14 cellular contexts compared by ENCODE assay signal in genomic region chr6:148530976-148531375, GRCh38.
DNase-seq lines count a peak whose midpoint lies in the region; ATAC-seq and TF ChIP-seq lines count a peak whose summit lies in the region.
"Had no signal": no experiment of that assay in that cellular context is flagged by ENCODE, and none has a peak within 500 bp of the region (broad histone marks: within the 10 kb centered on the region; RNA-seq: fewer than 3 reads in every experiment).

No MANE protein-coding gene starts in this region.

- peaks cover 5% of the 10 kb centered on the region; the same call in 1 of the 2 replicates for H3K4me1 ChIP-seq in DOHH2 (ENCODE audit: control insufficient read depth, low read length)
- peaks cover 0 to 37% of the 10 kb centered on the region in 2 experiments for H3K4me1 ChIP-seq in SK-N-SH (ENCODE audit: control insufficient read depth in 1 of 2, insufficient read depth in 2 of 2, low read depth in 1 of 2, low read length in 1 of 2)
- H3K4me1 ChIP-seq in esophagus muscularis mucosa, result peaks cover 13 to 30% (median 23%) of the 10 kb centered on the region in 4 donors
- H3K4me1 ChIP-seq in gastrocnemius medialis, result peaks cover 7 to 13% of the 10 kb centered on the region in 2 donors
- H3K4me1 ChIP-seq: BE2C had no signal

- H3K27ac ChIP-seq in DOHH2 (ENCODE audit: low read depth, low read length), result no peak overlapping the region
- H3K27ac ChIP-seq in SK-N-SH (ENCODE audit: low read depth in 2 of 2, low read length in 1 of 2), result peak overlapping the region; percentile 85 to 100; a peak in 3 of 4 replicates
- peak overlapping the region; percentile 58 to 76 (median 63) for H3K27ac ChIP-seq in esophagus muscularis mucosa (replicated peaks in 1 of 4)
- peak overlapping the region; percentile 2 to 31 (median 26) for H3K27ac ChIP-seq in gastrocnemius medialis
- H3K27ac ChIP-seq: WERI-Rb-1 had no signal

- POLR2A ChIA-PET in SK-N-SH (lab: Yijun Ruan, JAX), result no interaction called here

- TF ChIP-seq CTCF in DOHH2 (IDR thresholded peaks at IDR 0.05; ENCODE audit: low read depth, low read length, poor library complexity, severe bottlenecking) (no peak), SK-N-SH (IDR thresholded peaks at IDR 0.05) (no peak), esophagus muscularis mucosa (IDR thresholded peaks at IDR 0.05) (no peak), gastrocnemius medialis (IDR thresholded peaks at IDR 0.05 in 4 of 5, conservative IDR thresholded peaks at IDR 0.05 in 1 of 5) (no peak)

- no peak for TF ChIP-seq RAD21 in SK-N-SH (IDR thresholded peaks at IDR 0.05; ENCODE audit: low read length)

- 0 out of 2 replicates have a peak, but pooled peaks cover 4% of the 10 kb centered on the region for H3K27me3 ChIP-seq in DOHH2 (ENCODE audit: control insufficient read depth, low read length)
- H3K27me3 ChIP-seq in SK-N-SH (ENCODE audit: insufficient read depth), result no peaks in the 10 kb centered on the region
- no peaks in the 10 kb centered on the region for H3K27me3 ChIP-seq in esophagus muscularis mucosa
- no peaks in the 10 kb centered on the region for H3K27me3 ChIP-seq in gastrocnemius medialis
- H3K27me3 ChIP-seq: BE2C had no signal

- H3F3A ChIP-seq in DOHH2 (ENCODE audit: control insufficient read depth, insufficient read depth), result no peaks in the 10 kb centered on the region
- H3F3A ChIP-seq in SK-N-SH (replicated peaks; ENCODE audit: insufficient read depth), result peaks cover 42% of the 10 kb centered on the region

- H3K9ac ChIP-seq in SK-N-SH, result peak overlapping the region; percentile 79

- H3K9me3 ChIP-seq in DOHH2 (ENCODE audit: control insufficient read depth, insufficient read depth, low read length) (no peaks in the 10 kb centered on the region), SK-N-SH (no peaks in the 10 kb centered on the region), esophagus muscularis mucosa (no peaks in the 10 kb centered on the region), gastrocnemius medialis (no peaks in the 10 kb centered on the region)
- H3K9me3 ChIP-seq: BE2C had no signal

- CTCF ChIA-PET in SK-N-SH (lab: Yijun Ruan, JAX), result no interaction called here

- no peak overlapping the region; the same call in 1 of the 2 replicates for H2AFZ ChIP-seq in SK-N-SH (ENCODE audit: low read depth)

- H3K79me2 ChIP-seq in DOHH2 (ENCODE audit: control insufficient read depth, low read length), result no peaks in the 10 kb centered on the region
- peaks cover 40% of the 10 kb centered on the region for H3K79me2 ChIP-seq in SK-N-SH (ENCODE audit: insufficient read depth)

- peak overlapping the region; percentile 29; the same call in 1 of the 2 replicates for H3K4me2 ChIP-seq in DOHH2 (ENCODE audit: low read length)
- peak overlapping the region; percentile 43 for H3K4me2 ChIP-seq in SK-N-SH

- no peak for DNase-seq in SK-N-SH
- no peak for DNase-seq in esophagus muscularis mucosa (ENCODE audit: extremely low spot score)
- no peak for DNase-seq in gastrocnemius medialis
- DNase-seq in NOMO-1 treated with dmso at 0.1 percent for 144 hours (lab: John Stamatoyannopoulos, UW; ENCODE audit: unreplicated experiment), result no peak
- DNase-seq in occipital lobe (lab: John Stamatoyannopoulos, UW), result no peak
- no peak for DNase-seq in inferior parietal cortex (ENCODE audit: extremely low spot score)
- DNase-seq: BE2C, NCI-H2227 treated with DMSO at 0.1 percent for 48 hours, retina, SHP77, WERI-Rb-1 had no signal

- H3K4me3 ChIP-seq in DOHH2 (ENCODE audit: low read length) (no peak overlapping the region), SK-N-SH (ENCODE audit: low read depth in 2 of 2, low read length in 1 of 2) (peak overlapping the region; percentile 10 to 38; a peak in 2 of 4 replicates), esophagus muscularis mucosa (peak overlapping the region in 2 of 4 donors; percentile 21 to 28), gastrocnemius medialis (peak overlapping the region in 1 of 4 donors; percentile 15)
- H3K4me3 ChIP-seq: lung had no signal

- H3K9me2 ChIP-seq in DOHH2 (replicated peaks; ENCODE audit: control insufficient read depth, low read length), result no peaks in the 10 kb centered on the region
- no peaks in the 10 kb centered on the region for H3K9me2 ChIP-seq in SK-N-SH

- no peak for TF ChIP-seq EP300 in SK-N-SH (IDR thresholded peaks at IDR 0.05; ENCODE audit: borderline replicate concordance in 1 of 2, low read depth in 1 of 2, low read length in 1 of 2)
- TF ChIP-seq EP300 in esophagus muscularis mucosa (IDR thresholded peaks at IDR 0.05), result no peak

- H4K20me1 ChIP-seq in DOHH2 (ENCODE audit: control insufficient read depth, insufficient read depth, low read depth, low read length), result no peaks in the 10 kb centered on the region
- no peaks in the 10 kb centered on the region for H4K20me1 ChIP-seq in SK-N-SH (ENCODE audit: insufficient read depth)

- no peaks in the 10 kb centered on the region for H3K36me3 ChIP-seq in DOHH2 (ENCODE audit: control insufficient read depth, low read length)
- peaks cover 41 to 54% of the 10 kb centered on the region in 2 experiments for H3K36me3 ChIP-seq in SK-N-SH (replicated peaks in 1 of 2; ENCODE audit: control insufficient read depth in 1 of 2, insufficient read depth in 2 of 2, low read length in 1 of 2)
- H3K36me3 ChIP-seq in esophagus muscularis mucosa, result peaks cover 42 to 98% (median 62%) of the 10 kb centered on the region in 4 donors
- peaks cover 0 to 49% of the 10 kb centered on the region in 2 donors for H3K36me3 ChIP-seq in gastrocnemius medialis
- H3K36me3 ChIP-seq: BE2C had no signal

- intact Hi-C loops in esophagus muscularis mucosa (cut with DNase I), result no loop called here
- intact Hi-C loops in gastrocnemius medialis (cut with DNase I; ENCODE audit: low total_unique reads), result no loop called here

- ATAC-seq in gastrocnemius medialis, result no peak
- ATAC-seq in GM18907 (IDR thresholded peaks at IDR 0.05; ENCODE audit: unreplicated experiment), result no peak

- 36% methylated on average over 4 of the region's 4 CpGs for WGBS in SK-N-SH (ENCODE audit: low lambda C conversion rate)
- WGBS in esophagus muscularis mucosa, result 75% methylated on average over 4 of the region's 4 CpGs

- in situ Hi-C loops in gastrocnemius medialis (cut with MboI; ENCODE audit: low sequenced_read_pairs in 4 of 4), result no loop called here

- no peak for TF ChIP-seq POLR2A in esophagus muscularis mucosa (IDR thresholded peaks at IDR 0.05; ENCODE audit: low read depth)
- no peak for TF ChIP-seq POLR2A in gastrocnemius medialis (IDR thresholded peaks at IDR 0.05)

TF ChIP-seq in SK-N-SH, 30 proteins besides CTCF, POLR2A, EP300 and RAD21 (continues in another document):
- TF ChIP-seq POLR2AphosphoS5 (IDR thresholded peaks at IDR 0.05; ENCODE audit: low read depth, low read length) (no peak), CHD2 (IDR thresholded peaks at IDR 0.05; ENCODE audit: low read length, partially characterized antibody) (no peak), MAX (IDR thresholded peaks at IDR 0.05; ENCODE audit: low read depth) (no peak), NRF1 (IDR thresholded peaks at IDR 0.05; ENCODE audit: low read depth, low read length) (no peak), RXRA (IDR thresholded peaks at IDR 0.05; ENCODE audit: borderline replicate concordance, low read depth) (no peak), ZBTB33 (IDR thresholded peaks at IDR 0.05; ENCODE audit: borderline replicate concordance, low read depth) (no peak), RFX5 (IDR thresholded peaks at IDR 0.05; ENCODE audit: low read length) (no peak), REST (IDR thresholded peaks at IDR 0.05; ENCODE audit: low read depth, low read length) (no peak), FOXM1 (IDR thresholded peaks at IDR 0.05; ENCODE audit: low read depth) (no peak), GABPA (IDR thresholded peaks at IDR 0.05; ENCODE audit: low read depth) (no peak)
